Comparison of ENCODE assay signal across 8 cellular contexts in the genomic region with DNA sequence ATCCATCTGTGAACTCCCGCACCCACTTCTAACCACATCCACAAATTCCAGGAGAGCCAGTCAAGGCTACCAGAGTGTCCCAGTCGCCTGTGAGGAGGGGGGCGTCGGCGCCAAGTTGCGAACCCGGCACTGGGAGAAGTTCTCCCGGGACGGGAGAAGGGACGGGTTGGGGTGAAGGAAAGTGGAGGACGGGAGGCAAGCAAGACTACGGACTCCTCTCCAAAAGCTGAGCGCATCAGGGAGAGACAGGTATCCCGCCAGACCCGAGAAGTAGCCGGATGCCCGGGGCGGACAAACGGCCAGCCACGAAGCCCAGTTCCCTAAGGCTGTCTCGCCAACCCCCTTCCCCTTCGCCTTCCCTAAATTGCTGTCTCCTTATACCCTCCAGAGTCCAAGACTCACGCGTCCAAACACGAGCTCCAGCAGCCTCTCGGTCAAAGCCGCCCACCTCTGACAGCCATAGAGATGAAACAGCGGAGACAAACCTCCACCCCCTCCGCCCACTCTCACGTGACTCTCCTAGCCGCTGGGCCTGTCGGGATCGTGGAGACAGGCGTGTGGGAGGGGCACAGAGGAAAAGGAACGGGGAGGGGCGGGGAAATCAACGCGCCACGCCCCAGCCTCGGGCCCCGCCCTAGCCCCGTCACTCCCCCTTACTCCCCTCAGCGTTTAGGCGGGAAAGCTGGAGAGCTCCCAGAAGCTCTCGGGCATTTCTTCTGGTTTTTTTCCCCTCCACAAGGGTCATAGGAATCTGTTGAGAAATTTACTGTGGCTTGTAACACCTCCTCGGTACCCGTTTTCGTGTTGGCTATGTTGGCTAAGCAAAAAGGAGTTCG. TPM values are rescaled to one million over a fixed set of nuclear protein-coding genes. Genes with fewer than 3 reads are reported as not detected.
A peak's percentile ranks its signal among the peaks of the same experiment; 100 is the strongest.
DNase-seq lines count a peak whose midpoint lies in the region; ATAC-seq and TF ChIP-seq lines count a peak whose summit lies in the region.

A gene with protein sequence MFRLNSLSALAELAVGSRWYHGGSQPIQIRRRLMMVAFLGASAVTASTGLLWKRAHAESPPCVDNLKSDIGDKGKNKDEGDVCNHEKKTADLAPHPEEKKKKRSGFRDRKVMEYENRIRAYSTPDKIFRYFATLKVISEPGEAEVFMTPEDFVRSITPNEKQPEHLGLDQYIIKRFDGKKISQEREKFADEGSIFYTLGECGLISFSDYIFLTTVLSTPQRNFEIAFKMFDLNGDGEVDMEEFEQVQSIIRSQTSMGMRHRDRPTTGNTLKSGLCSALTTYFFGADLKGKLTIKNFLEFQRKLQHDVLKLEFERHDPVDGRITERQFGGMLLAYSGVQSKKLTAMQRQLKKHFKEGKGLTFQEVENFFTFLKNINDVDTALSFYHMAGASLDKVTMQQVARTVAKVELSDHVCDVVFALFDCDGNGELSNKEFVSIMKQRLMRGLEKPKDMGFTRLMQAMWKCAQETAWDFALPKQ (minus strand): TSS at position 472 of the 836 bp plus-strand sequence. CDS start 59,286 bp downstream, outside the sequence.

- intact Hi-C loops in left cardiac atrium (cut with DNase I) = no loop called here

- H3K27me3 Mint-ChIP-seq in T-helper 1 cell treated with Interleukin-12 subunit alpha and Interleukin-12 subunit beta and Interleukin-4 antibody, amounts not matched to agents 30 μg/mL and 1 μg/mL, for 36 hours (ENCODE audit: low read depth) = no peaks in the 10 kb centered on the region
- no peaks in the 10 kb centered on the region for H3K27me3 Mint-ChIP-seq in progenitor cell of endocrine pancreas

- DNase-seq in GM13976 (ENCODE audit: low spot score) = peak; percentile 96
- peak; percentile 92 for DNase-seq in NCI-H1694 (lab: John Stamatoyannopoulos, UW)
- peak; percentile 89 for DNase-seq in amniotic stem cell (lab: John Stamatoyannopoulos, UW)
- DNase-seq in left cardiac atrium = peak; percentile 96
- DNase-seq in progenitor cell of endocrine pancreas (ENCODE audit: low spot score, unreplicated experiment) = peak; percentile 86
- DNase-seq in ureter (ENCODE audit: low spot score) = peak; percentile 96

- H3K27ac Mint-ChIP-seq in T-helper 1 cell treated with Interleukin-12 subunit alpha and Interleukin-12 subunit beta and Interleukin-4 antibody, amounts not matched to agents 30 μg/mL and 1 μg/mL, for 36 hours = peak within 1 kb of the TSS; percentile 99
- H3K27ac Mint-ChIP-seq in progenitor cell of endocrine pancreas = peak within 1 kb of the TSS; percentile 96

- peaks cover 15% of the 10 kb centered on the region for H3K4me1 Mint-ChIP-seq in T-helper 1 cell treated with Interleukin-12 subunit alpha and Interleukin-12 subunit beta and Interleukin-4 antibody, amounts not matched to agents 30 μg/mL and 1 μg/mL, for 36 hours (ENCODE audit: low read depth)
- H3K4me1 Mint-ChIP-seq in progenitor cell of endocrine pancreas (ENCODE audit: low read depth) = peaks cover 8% of the 10 kb centered on the region

- peak within 1 kb of the TSS; percentile 100 for H3K4me3 Mint-ChIP-seq in T-helper 1 cell treated with Interleukin-12 subunit alpha and Interleukin-12 subunit beta and Interleukin-4 antibody, amounts not matched to agents 30 μg/mL and 1 μg/mL, for 36 hours
- H3K4me3 Mint-ChIP-seq in progenitor cell of endocrine pancreas (ENCODE audit: low read depth) = peak within 1 kb of the TSS; percentile 100

- H3K9me3 Mint-ChIP-seq in T-helper 1 cell treated with Interleukin-12 subunit alpha and Interleukin-12 subunit beta and Interleukin-4 antibody, amounts not matched to agents 30 μg/mL and 1 μg/mL, for 36 hours = no peaks in the 10 kb centered on the region
- H3K9me3 Mint-ChIP-seq in progenitor cell of endocrine pancreas (ENCODE audit: low read depth) = no peaks in the 10 kb centered on the region

- ATAC-seq in HG02870 (IDR thresholded peaks at IDR 0.05; ENCODE audit: unreplicated experiment) (peak; percentile 96), left cardiac atrium (peak; percentile 100)

- no peak for TF ChIP-seq CTCF in GM13976 (IDR thresholded peaks at IDR 0.05; ENCODE audit: borderline replicate concordance, control extremely low read depth, extremely low read depth, insufficient read depth, missing control alignments)
- TF ChIP-seq CTCF in progenitor cell of endocrine pancreas (IDR thresholded peaks at IDR 0.05; ENCODE audit: unreplicated experiment) = no peak

- in situ Hi-C loops in GM13976 (cut with MboI; ENCODE audit: low sequenced_read_pairs, unreplicated experiment) = no loop called here

- H3K36me3 Mint-ChIP-seq in T-helper 1 cell treated with Interleukin-12 subunit alpha and Interleukin-12 subunit beta and Interleukin-4 antibody, amounts not matched to agents 30 μg/mL and 1 μg/mL, for 36 hours (ENCODE audit: low read depth) = peaks cover 2% of the 10 kb centered on the region
- peaks cover 1% of the 10 kb centered on the region for H3K36me3 Mint-ChIP-seq in progenitor cell of endocrine pancreas (ENCODE audit: insufficient read depth)

RNA-seq across cellular contexts. Expression of the gene that starts here (rescaled TPM):
- total RNA-seq in left cardiac atrium (10 to 100 TPM; 41.0 to 44.8 TPM), progenitor cell of endocrine pancreas (60.4 and 63.3 TPM in 2 replicates), ureter (48.2 TPM)

Comparison
In these comparisons a context has a peak if more than half of its experiments do, and no peak if none do; other contexts are left out.
1. Peak in every context shown above with its lines: DNase-seq and ATAC-seq.